Comparison of ENCODE assay signal across 9 cellular contexts in the genomic region with DNA sequence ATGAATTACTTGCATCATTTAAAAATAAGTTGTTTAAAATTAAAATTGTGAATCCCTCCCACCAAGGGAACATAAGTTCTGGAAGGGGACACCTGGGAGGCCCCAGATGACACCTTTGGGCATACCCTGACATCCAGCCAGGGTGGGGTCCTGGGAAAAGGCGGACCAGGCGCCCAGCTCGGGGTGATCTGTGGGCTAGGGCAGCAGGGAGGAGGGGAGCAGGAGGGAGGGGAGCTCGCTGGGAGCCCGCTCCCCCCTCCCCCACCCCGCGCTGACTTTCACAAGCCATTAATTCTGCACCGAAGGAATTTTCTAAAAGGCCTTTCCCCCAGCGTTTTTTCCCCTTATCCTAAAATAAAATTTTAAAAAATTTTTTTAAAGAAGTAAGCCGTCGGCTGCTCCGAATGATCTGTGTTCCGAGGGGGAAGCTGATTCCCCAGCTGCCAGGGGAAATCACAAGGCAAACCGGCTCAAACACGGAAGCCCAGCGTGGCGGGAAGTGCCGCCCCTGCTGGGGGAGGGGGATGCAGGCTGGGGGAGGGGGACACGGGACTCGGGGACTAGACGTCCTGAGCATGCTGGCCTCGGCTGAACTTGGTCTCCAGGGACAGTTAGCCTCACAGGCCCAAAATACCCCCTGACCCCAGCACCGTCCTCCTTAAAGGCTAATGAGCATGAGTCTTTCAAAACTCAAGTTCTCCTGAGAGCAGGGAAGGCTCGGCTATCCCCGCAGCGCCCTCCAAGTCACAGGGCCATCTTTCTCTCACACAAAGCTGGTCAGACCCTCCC. TPM values are rescaled to one million over a fixed set of nuclear protein-coding genes. Genes with fewer than 3 reads are reported as not detected.
DNase-seq lines count a peak whose midpoint lies in the region; FAIRE-seq and TF ChIP-seq lines count a peak whose summit lies in the region.
"Had no signal": no experiment of that assay in that cellular context is flagged by ENCODE, and none has a peak within 500 bp of the region (broad histone marks: within the 10 kb centered on the region; RNA-seq: fewer than 3 reads in every experiment).

No MANE protein-coding gene starts in this region.

- no peaks in the 10 kb centered on the region for H3K36me3 Mint-ChIP-seq in Calu3 (ENCODE audit: insufficient read depth, unreplicated experiment)

- H3K36me3 ChIP-seq in skeletal muscle tissue (ENCODE audit: control insufficient read depth in 3 of 3, insufficient read depth in 3 of 3, low read length in 3 of 3): peaks cover 0 to 3% (median under 1%) of the 10 kb centered on the region in 3 donors

- POLR2A ChIA-PET in HEK293T (lab: Yijun Ruan, JAX): no interaction called here

- peak overlapping the region; percentile 95 for H3K27ac ChIP-seq in skeletal muscle tissue (ENCODE audit: low read depth, low read length)

- peaks cover 77 to 81% (median 81%) of the 10 kb centered on the region in 3 donors for H3K4me1 ChIP-seq in skeletal muscle tissue (ENCODE audit: control insufficient read depth in 3 of 3, insufficient read depth in 3 of 3, low read length in 3 of 3)

- H3K27me3 Mint-ChIP-seq in Calu3 (ENCODE audit: unreplicated experiment): peaks cover 1% of the 10 kb centered on the region

- no peak for FAIRE-seq in HTR-8/SVneo (lab: Jason Lieb, UNC)

- H3K27me3 ChIP-seq in skeletal muscle tissue (ENCODE audit: control insufficient read depth in 3 of 3, insufficient read depth in 3 of 3, low read length in 3 of 3): no peaks in the 10 kb centered on the region

- H3K4me1 Mint-ChIP-seq in Calu3 (ENCODE audit: low read depth, unreplicated experiment): no peaks in the 10 kb centered on the region

- H3K4me3 Mint-ChIP-seq in Calu3 (ENCODE audit: low read depth, unreplicated experiment): no peak overlapping the region

- CTCF ChIA-PET in HEK293T (lab: Yijun Ruan, JAX): interaction anchor here (0.7 to 2.4 kb wide), 3 partner anchors 10 to 505 kb away, joined by 3 to 5 read pairs (median 3); no protein-coding TSS in a partner anchor
- CTCF ChIA-PET in Calu3 (lab: Charles Lee): interaction anchor here (1.2 kb wide), 1 partner anchor 10 kb away, joined by 3 read pairs; no protein-coding TSS in a partner anchor

- peak overlapping the region in 2 of 3 donors; percentile 50 to 64 for H3K9ac ChIP-seq in skeletal muscle tissue (ENCODE audit: low read depth in 1 of 3, low read length in 3 of 3)

- peak; percentile 43 for DNase-seq in HEK293T (ENCODE audit: extremely low spot score)
- peak; percentile 46 for DNase-seq in astrocyte of the hippocampus (ENCODE audit: low read depth, low spot score)
- DNase-seq in islet precursor cell: peak; percentile 74
- DNase-seq in HTR-8/SVneo (ENCODE audit: insufficient read length, low spot score): no peak
- no peak for DNase-seq in NCI-H2029 treated with DMSO at 0.1 percent for 48 hours (lab: John Stamatoyannopoulos, UW)
- DNase-seq in Calu3: no peak
- no peak for DNase-seq in COLO829 (ENCODE audit: low spot score)

- H3K27ac Mint-ChIP-seq in Calu3 (ENCODE audit: unreplicated experiment): no peak overlapping the region

- BruUV-seq in Calu3 (replicated peaks; lab: Mats Ljungman, UMichigan): no TSS peak

- no peak for TF ChIP-seq CTCF in Calu3 (IDR thresholded peaks at IDR 0.05; ENCODE audit: unreplicated experiment)

- H3K9me3 Mint-ChIP-seq in Calu3 (ENCODE audit: low read depth, unreplicated experiment): no peaks in the 10 kb centered on the region

- H3K4me3 ChIP-seq in skeletal muscle tissue (ENCODE audit: low read length in 3 of 3): peak overlapping the region in 2 of 3 donors; percentile 24 to 41

- no peaks in the 10 kb centered on the region for H3K9me3 ChIP-seq in skeletal muscle tissue (ENCODE audit: control insufficient read depth in 3 of 3, low read length in 3 of 3)

- intact Hi-C loops in Calu3 (cut with micrococcal nuclease; ENCODE audit: unreplicated experiment): no loop called here

TF ChIP-seq in HEK293T, 16 proteins besides CTCF, POLR2A, EP300 and RAD21:
- TF ChIP-seq ARNT (IDR thresholded peaks at IDR 0.05): no peak
- peak; percentile 27; the same call in 1 of the 2 replicates for TF ChIP-seq L3MBTL2 (conservative IDR thresholded peaks at IDR 0.05)

RNA-seq across cellular contexts. Expression of a gene that starts 13.9 kb away (rescaled TPM):
- total RNA-seq in skeletal muscle tissue (92.4 TPM), Calu3 (2022) (16.3 and 22.0 TPM in 2 replicates)

RNA-seq across cellular contexts. Expression of a gene that starts 49.6 kb away (rescaled TPM):
- total RNA-seq in skeletal muscle tissue (not detected), Calu3 (2022) (not detected in 2 replicates)
- total RNA-seq: T-helper 1 cell treated with Interleukin-12 subunit alpha and Interleukin-12 subunit beta and Interleukin-4 antibody, amounts not matched to agents 30 ng/mL and 1 ng/mL, for 36 hours had no signal

Comparison
In these comparisons a context has a peak if more than half of its experiments do, and no peak if none do; other contexts are left out.
1. DNase-seq: peak in HEK293T (single experiment), astrocyte of the hippocampus (single experiment) and islet precursor cell (single experiment); none in HTR-8/SVneo (single experiment), NCI-H2029 treated with DMSO at 0.1 percent for 48 hours (single experiment), Calu3 (single experiment) and COLO829 (single experiment).